ENCODE assay signal across 9 cellular contexts in the genomic region with DNA sequence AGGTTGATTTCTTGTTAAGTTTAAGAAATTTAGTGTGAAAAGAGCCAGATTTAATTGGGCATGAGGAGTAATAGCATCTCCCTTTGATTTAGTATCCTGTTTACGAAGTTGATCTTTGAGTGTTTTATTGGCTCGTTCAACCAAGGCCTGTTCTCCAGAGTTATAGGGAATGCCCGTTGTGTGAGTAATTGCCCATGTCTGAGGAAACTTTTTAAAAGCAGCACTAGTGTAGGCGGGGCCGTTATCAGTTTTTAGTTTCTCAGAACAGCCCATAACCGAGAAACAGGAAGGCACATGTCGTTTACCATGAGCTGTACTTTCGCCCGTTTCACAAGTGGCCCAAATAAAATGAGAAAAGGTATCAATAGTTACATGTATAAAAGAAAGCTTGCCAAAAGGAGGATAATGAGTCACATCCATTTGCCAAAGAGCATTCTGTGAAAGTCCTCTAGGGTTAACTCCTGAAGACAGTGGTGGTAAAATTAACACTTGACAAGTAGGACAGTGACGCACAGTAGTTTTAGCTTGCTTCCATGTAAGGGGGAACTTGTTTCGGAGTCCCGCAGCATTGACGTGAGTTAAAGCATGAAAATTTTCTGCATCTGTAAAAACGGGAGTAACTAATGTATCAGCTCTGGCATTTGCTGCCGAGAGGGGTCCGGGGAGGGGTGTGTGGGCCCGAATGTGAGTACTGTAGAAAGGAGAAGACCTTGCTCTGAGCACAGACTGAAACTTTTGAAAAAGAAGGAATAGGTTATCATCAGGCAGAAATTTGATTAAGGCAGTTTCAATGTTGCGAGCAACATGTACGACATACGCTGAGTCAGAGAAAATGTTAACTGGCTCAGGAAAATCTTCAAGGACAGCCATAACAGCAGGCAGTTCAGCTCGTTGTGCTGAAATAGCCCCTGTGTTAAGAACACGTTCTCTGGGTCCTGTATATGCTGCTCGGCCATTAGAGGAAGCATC. TPM values are rescaled to one million over a fixed set of nuclear protein-coding genes. Genes with fewer than 3 reads are reported as not detected.
A peak's percentile ranks its signal among the peaks of the same experiment; 100 is the strongest.
DNase-seq lines count a peak whose midpoint lies in the region; ATAC-seq and TF ChIP-seq lines count a peak whose summit lies in the region.
"Had no signal": no experiment of that assay in that cellular context is flagged by ENCODE, and none has a peak within 500 bp of the region (broad histone marks: within the 10 kb centered on the region; RNA-seq: fewer than 3 reads in every experiment).

No MANE protein-coding gene starts in this region.

- H3K4me3 ChIP-seq in fibroblast of the aortic adventitia (ENCODE audit: low read depth, low read length): no peak overlapping the region

- DNase-seq in LoVo (ENCODE audit: low spot score) (peak; percentile 35), fibroblast of the aortic adventitia (ENCODE audit: low read depth) (peak; percentile 39), SW480 (ENCODE audit: low spot score) (no peak), H4 (ENCODE audit: low spot score) (no peak)
- DNase-seq in activated CD4-positive, alpha-beta memory T cell treated with anti-CD3 and anti-CD28 coated beads, Interleukin-2, amount 10 ng/mL, durations not matched to agents 7 days and 5 days: peak; percentile 67
- DNase-seq in stimulated activated CD8-positive, alpha-beta memory T cell treated with anti-CD3 and anti-CD28 coated beads, Interleukin-4, amount 100 ng/mL, for 48 hours: peak; percentile 58
- DNase-seq: brain microvascular endothelial cell, NCI-H1092 had no signal

- H3K9me3 Mint-ChIP-seq in activated CD4-positive, alpha-beta memory T cell treated with anti-CD3 and anti-CD28 coated beads, Interleukin-2, amount 10 ng/mL, durations not matched to agents 7 days and 5 days: no peaks in the 10 kb centered on the region

- peaks cover 65% of the 10 kb centered on the region for H3K4me1 Mint-ChIP-seq in activated CD4-positive, alpha-beta memory T cell treated with anti-CD3 and anti-CD28 coated beads, Interleukin-2, amount 10 ng/mL, durations not matched to agents 7 days and 5 days

- no peak for ATAC-seq in GM21737 (IDR thresholded peaks at IDR 0.05; ENCODE audit: unreplicated experiment)

- peak overlapping the region; percentile 99 for H3K27ac Mint-ChIP-seq in activated CD4-positive, alpha-beta memory T cell treated with anti-CD3 and anti-CD28 coated beads, Interleukin-2, amount 10 ng/mL, durations not matched to agents 7 days and 5 days

- CTCF ChIA-PET in activated CD4-positive, alpha-beta memory T cell treated with anti-CD3 and anti-CD28 coated beads, Interleukin-2, amount 10 ng/mL, durations not matched to agents 7 days and 5 days (lab: Charles Lee): no interaction called here

- no peak for TF ChIP-seq CTCF in fibroblast of the aortic adventitia (IDR thresholded peaks at IDR 0.05; ENCODE audit: insufficient read depth, low read length)

- H3K36me3 Mint-ChIP-seq in activated CD4-positive, alpha-beta memory T cell treated with anti-CD3 and anti-CD28 coated beads, Interleukin-2, amount 10 ng/mL, durations not matched to agents 7 days and 5 days (ENCODE audit: low read depth): peaks cover 54% of the 10 kb centered on the region

- H3K27me3 Mint-ChIP-seq in activated CD4-positive, alpha-beta memory T cell treated with anti-CD3 and anti-CD28 coated beads, Interleukin-2, amount 10 ng/mL, durations not matched to agents 7 days and 5 days: no peaks in the 10 kb centered on the region

- POLR2A ChIA-PET in activated CD4-positive, alpha-beta memory T cell treated with anti-CD3 and anti-CD28 coated beads, Interleukin-2, amount 10 ng/mL, durations not matched to agents 7 days and 5 days (lab: Charles Lee): interaction anchor here (0.8 to 1.9 kb wide), 5 partner anchors 10 to 126 kb away, joined by 3 to 11 read pairs (median 7); a partner anchor contains a TSS

- peak overlapping the region; percentile 64 for H3K4me3 Mint-ChIP-seq in activated CD4-positive, alpha-beta memory T cell treated with anti-CD3 and anti-CD28 coated beads, Interleukin-2, amount 10 ng/mL, durations not matched to agents 7 days and 5 days

RNA-seq across cellular contexts. Expression of a gene that starts 18.5 kb away (rescaled TPM):
- total RNA-seq in activated CD4-positive, alpha-beta memory T cell treated with anti-CD3 and anti-CD28 coated beads, Interleukin-2, amount 10 ng/mL, durations not matched to agents 7 days and 5 days: 10 to 100 TPM; 35.9 to 39.8 TPM
- total RNA-seq in fibroblast of the aortic adventitia (ENCODE audit: low replicate concordance): 14.1 and 16.4 TPM in 2 replicates
- total RNA-seq in H4 (2014; rRNA removed; shearing (Covaris generic)): 25.3 and 49.7 TPM in 2 replicates

RNA-seq across cellular contexts. Expression of a gene that starts 56.2 kb away (rescaled TPM):
- 1 to 10 TPM; 1.6 to 1.8 TPM for total RNA-seq in activated CD4-positive, alpha-beta memory T cell treated with anti-CD3 and anti-CD28 coated beads, Interleukin-2, amount 10 ng/mL, durations not matched to agents 7 days and 5 days
- 0.65 and 1.3 TPM in 2 replicates for total RNA-seq in fibroblast of the aortic adventitia (ENCODE audit: low replicate concordance)
- 0.02 and 0.46 TPM in 2 replicates for total RNA-seq in H4 (2014; rRNA removed; shearing (Covaris generic))

Comparison
In these comparisons a context has a peak if more than half of its experiments do, and no peak if none do; other contexts are left out.
1. DNase-seq: peak in LoVo (single experiment), activated CD4-positive, alpha-beta memory T cell treated with anti-CD3 and anti-CD28 coated beads, Interleukin-2, amount 10 ng/mL, durations not matched to agents 7 days and 5 days (single experiment), fibroblast of the aortic adventitia (single experiment) and stimulated activated CD8-positive, alpha-beta memory T cell treated with anti-CD3 and anti-CD28 coated beads, Interleukin-4, amount 100 ng/mL, for 48 hours (single experiment); none in SW480 (single experiment) and H4 (single experiment).